In the genomic region with DNA sequence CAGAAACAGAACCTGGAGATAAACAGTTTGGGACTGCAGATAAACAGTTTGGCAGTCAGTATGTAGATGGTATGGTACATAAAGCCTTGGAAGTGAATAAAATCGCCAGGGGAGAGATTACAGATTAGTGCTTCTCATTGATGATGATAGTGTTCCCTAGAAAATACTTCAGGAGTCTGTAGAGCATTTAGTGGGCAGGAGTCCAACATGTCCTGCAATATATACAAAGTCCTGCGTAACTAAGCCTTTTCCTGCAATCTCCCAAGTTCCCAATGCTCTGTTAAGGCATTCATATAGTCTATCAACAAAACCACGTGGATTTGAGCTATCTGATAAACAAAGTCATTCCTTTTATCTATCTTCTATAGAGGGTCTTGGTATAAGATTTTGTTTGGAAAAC, we compare ENCODE assay signal across 1 cellular context.
TF ChIP-seq lines count a peak whose summit lies in the region.

No MANE protein-coding gene starts in this region.

TF ChIP-seq in HepG2, 621 proteins besides CTCF, POLR2A, EP300 and RAD21 (continued from another document):
- TF ChIP-seq JDP2 (CRISPR knock-in tag; IDR thresholded peaks at IDR 0.05; ENCODE audit: borderline replicate concordance) (no peak), NR2F6 (IDR thresholded peaks at IDR 0.05) (no peak), NR2F6 (CRISPR knock-in tag; IDR thresholded peaks at IDR 0.05) (no peak), ZNF720 (CRISPR knock-in tag; IDR thresholded peaks at IDR 0.05) (no peak), ZNF207 (IDR thresholded peaks at IDR 0.05; ENCODE audit: borderline replicate concordance) (no peak), ARNT (IDR thresholded peaks at IDR 0.05) (no peak), DPF2 (CRISPR knock-in tag; IDR thresholded peaks at IDR 0.05; ENCODE audit: borderline replicate concordance, low read depth) (no peak), SIN3B (IDR thresholded peaks at IDR 0.05; ENCODE audit: low read length) (no peak), ZNF331 (CRISPR knock-in tag; IDR thresholded peaks at IDR 0.05) (no peak)
- TF ChIP-seq, protein P1, sequence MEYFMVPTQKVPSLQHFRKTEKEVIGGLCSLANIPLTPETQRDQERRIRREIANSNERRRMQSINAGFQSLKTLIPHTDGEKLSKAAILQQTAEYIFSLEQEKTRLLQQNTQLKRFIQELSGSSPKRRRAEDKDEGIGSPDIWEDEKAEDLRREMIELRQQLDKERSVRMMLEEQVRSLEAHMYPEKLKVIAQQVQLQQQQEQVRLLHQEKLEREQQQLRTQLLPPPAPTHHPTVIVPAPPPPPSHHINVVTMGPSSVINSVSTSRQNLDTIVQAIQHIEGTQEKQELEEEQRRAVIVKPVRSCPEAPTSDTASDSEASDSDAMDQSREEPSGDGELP (IDR thresholded peaks at IDR 0.05; ENCODE audit: borderline replicate concordance, low read depth) = no peak
